ENCODE assay signal across 8 cellular contexts in genomic region chrX:49190783-49191032, GRCh38. TPM values are rescaled to one million over a fixed set of nuclear protein-coding genes. Genes with fewer than 3 reads are reported as not detected.
DNase-seq lines count a peak whose midpoint lies in the region; ATAC-seq, FAIRE-seq and TF ChIP-seq lines count a peak whose summit lies in the region.

No MANE protein-coding gene starts in this region.

- no peaks in the 10 kb centered on the region for H4K20me1 ChIP-seq in K562 (replicated peaks; ENCODE audit: control insufficient read depth, insufficient read depth, low read length)

- H3K9me1 ChIP-seq in K562 (ENCODE audit: control insufficient read depth, insufficient read depth, low read length), result no peaks in the 10 kb centered on the region

- no peaks in the 10 kb centered on the region for H3K79me1 ChIP-seq in mesendoderm (ENCODE audit: low read length)

- TF ChIP-seq EP300 in K562 (IDR thresholded peaks at IDR 0.05; ENCODE audit: low read length), result no peak

- H3K4ac ChIP-seq in mesendoderm (ENCODE audit: low read depth, low read length), result no peak overlapping the region

- FAIRE-seq in K562 (lab: Jason Lieb, UNC), result no peak

- H3K79me2 ChIP-seq in K562 (ENCODE audit: control insufficient read depth, insufficient read depth, low read length) (peaks cover 22% of the 10 kb centered on the region), mesendoderm (ENCODE audit: control insufficient read depth, insufficient read depth, low read length) (no peaks in the 10 kb centered on the region)

- TF ChIP-seq RAD21 in K562 (CRISPR knock-in tag; conservative IDR thresholded peaks at IDR 0.05 in 1 of 2, IDR thresholded peaks at IDR 0.05 in 1 of 2), result no peak

- peak overlapping the region; percentile 67 for H3K56ac ChIP-seq in mesendoderm (ENCODE audit: low read length)

- ATAC-seq in Right ventricle myocardium superior (ENCODE audit: poor library complexity) (no peak), K562 (no peak), upper lobe of right lung (no peak)

- intact Hi-C loops in Right ventricle myocardium superior (cut with DNase I), result no loop called here
- intact Hi-C loops in K562 (cut with micrococcal nuclease), result loop anchor here (2.0 to 5.0 kb wide), 2 partner anchors 43 to 92 kb away; no protein-coding TSS in a partner anchor
- intact Hi-C loops in upper lobe of right lung (cut with DNase I), result no loop called here

- H3K18ac ChIP-seq in mesendoderm (ENCODE audit: low read length), result no peak overlapping the region

- H3K9ac ChIP-seq in K562 (ENCODE audit: insufficient read depth in 1 of 2, low read depth in 2 of 2, low read length in 2 of 2) (peak overlapping the region; percentile 63 to 73; a peak in 3 of 4 replicates), mesendoderm (ENCODE audit: low read length) (peak overlapping the region; percentile 21)

- no peak overlapping the region for H2AK5ac ChIP-seq in mesendoderm (ENCODE audit: low read length)

- peak; percentile 29; the same call in 1 of the 2 replicates for TF ChIP-seq POLR2A in K562 (conservative IDR thresholded peaks at IDR 0.05)

- DNase-seq in cardiac muscle cell (ENCODE audit: low read depth in 1 of 2, low spot score in 1 of 2) (no peak), Right ventricle myocardium superior (no peak), K562 (ENCODE audit: extremely low read depth in 1 of 4, low spot score in 3 of 4) (no peak), mesendoderm (no peak), upper lobe of right lung (no peak), GM10248 (ENCODE audit: extremely low spot score) (no peak), NCI-H2227 treated with DMSO at 0.1 percent for 48 hours (lab: John Stamatoyannopoulos, UW) (no peak), SHP77 treated with DMSO at 0.1 percent for 48 hours (lab: John Stamatoyannopoulos, UW) (no peak)

- no peak overlapping the region for H2BK5ac ChIP-seq in mesendoderm (ENCODE audit: low read length)

- H3K4me3 ChIP-seq in cardiac muscle cell (peak overlapping the region; percentile 14), K562 (peak overlapping the region; percentile 51), mesendoderm (ENCODE audit: low read length) (no peak overlapping the region), upper lobe of right lung (peak overlapping the region; percentile 50)

- no peak overlapping the region for H3K23ac ChIP-seq in mesendoderm (ENCODE audit: low read length)

- H2AFZ ChIP-seq in K562 (ENCODE audit: low read depth, low read length), result no peak overlapping the region

- H3K27me3 ChIP-seq in cardiac muscle cell, result no peaks in the 10 kb centered on the region
- no peaks in the 10 kb centered on the region for H3K27me3 ChIP-seq in K562 (ENCODE audit: control insufficient read depth in 2 of 2, insufficient read depth in 2 of 2, low read length in 2 of 2)
- H3K27me3 ChIP-seq in mesendoderm (ENCODE audit: insufficient read depth, low read length, poor library complexity), result no peaks in the 10 kb centered on the region
- no peaks in the 10 kb centered on the region for H3K27me3 ChIP-seq in upper lobe of right lung

- peak overlapping the region; percentile 66 for H3K27ac ChIP-seq in cardiac muscle cell
- peak overlapping the region; percentile 76 for H3K27ac ChIP-seq in K562 (ENCODE audit: extremely low read depth, low read depth, low read length)
- no peak overlapping the region for H3K27ac ChIP-seq in mesendoderm (ENCODE audit: low read depth, low read length)
- H3K27ac ChIP-seq in upper lobe of right lung, result peak overlapping the region; percentile 81

- H2BK15ac ChIP-seq in mesendoderm (replicated peaks; ENCODE audit: low read depth), result no peak overlapping the region

- H3K9me3 ChIP-seq in cardiac muscle cell (ENCODE audit: low read depth) (no peaks in the 10 kb centered on the region), K562 (replicated peaks; ENCODE audit: control insufficient read depth, insufficient read depth, low read depth, low read length) (no peaks in the 10 kb centered on the region), upper lobe of right lung (no peaks in the 10 kb centered on the region)

- TF ChIP-seq CTCF in cardiac muscle cell (IDR thresholded peaks at IDR 0.05; ENCODE audit: low read depth, low read length) (no peak), K562 (IDR thresholded peaks at IDR 0.05 in 2 of 3, conservative IDR thresholded peaks at IDR 0.05 in 1 of 3; ENCODE audit: insufficient read depth in 2 of 3, low read depth in 1 of 3, low read length in 3 of 3) (no peak), upper lobe of right lung (IDR thresholded peaks at IDR 0.05) (no peak), GM10248 (IDR thresholded peaks at IDR 0.05; ENCODE audit: control extremely low read depth, extremely low read depth, low read depth, missing control alignments) (no peak)

- H2BK120ac ChIP-seq in mesendoderm (ENCODE audit: low read depth, low read length), result no peak overlapping the region

- H3K4me1 ChIP-seq in cardiac muscle cell (ENCODE audit: low read depth), result no peaks in the 10 kb centered on the region
- H3K4me1 ChIP-seq in K562 (replicated peaks in 1 of 2; ENCODE audit: control insufficient read depth in 2 of 2, insufficient read depth in 2 of 2, low read length in 2 of 2), result peaks cover 42 to 48% of the 10 kb centered on the region in 2 experiments
- no peaks in the 10 kb centered on the region for H3K4me1 ChIP-seq in mesendoderm (ENCODE audit: control insufficient read depth, low read depth, low read length)
- no peaks in the 10 kb centered on the region for H3K4me1 ChIP-seq in upper lobe of right lung

- CTCF ChIA-PET in K562 (lab: Yijun Ruan, JAX; ENCODE audit: low intra/inter-chr PET ratio) (no interaction called here), GM10248 (lab: Yijun Ruan, JAX) (interaction anchor here (1.0 to 1.5 kb wide), 5 partner anchors 11 to 35 kb away, joined by 3 to 11 read pairs (median 4); no protein-coding TSS in a partner anchor)

- in situ Hi-C loops in K562 (cut with MboI), result no loop called here

- H3K4me2 ChIP-seq in K562 (ENCODE audit: insufficient read depth, low read length) (peak overlapping the region; percentile 80), mesendoderm (ENCODE audit: low read length) (no peak overlapping the region)

- WGBS in K562 (ENCODE audit: insufficient coverage, low coverage, missing lambda C conversion rate), result no CpG with 5 or more reads among the region's 7 CpGs
- WGBS in mesendoderm (ENCODE audit: extremely low coverage, insufficient coverage, low lambda C conversion rate), result no CpG with 5 or more reads among the region's 7 CpGs

- BruUV-seq in K562 (replicated peaks; lab: Mats Ljungman, UMichigan), result no TSS peak

- no peak overlapping the region for H4K5ac ChIP-seq in mesendoderm (ENCODE audit: low read length)

- POLR2A ChIA-PET in K562 (lab: Yijun Ruan, JAX) (interaction anchor here (0.6 to 1.4 kb wide), 9 partner anchors 10 to 1704 kb away, joined by 3 to 7 read pairs (median 4); partner anchors contain the start of gene OTUD5), GM10248 (lab: Yijun Ruan, JAX) (interaction anchor here (0.6 to 1.3 kb wide), 4 partner anchors 25 to 622 kb away, joined by 3 to 4 read pairs (median 3); partner anchors contain the start of gene GRIPAP1)

- no peak overlapping the region for H4K8ac ChIP-seq in mesendoderm (ENCODE audit: low read depth, low read length)

- H3K36me3 ChIP-seq in cardiac muscle cell (no peaks in the 10 kb centered on the region), K562 (ENCODE audit: control insufficient read depth, insufficient read depth, low read length) (no peaks in the 10 kb centered on the region), mesendoderm (ENCODE audit: control insufficient read depth, insufficient read depth, low read length) (no peaks in the 10 kb centered on the region), upper lobe of right lung (no peaks in the 10 kb centered on the region)

RNA-seq across cellular contexts. Expression of gene PRICKLE3, which starts 4.5 kb away (rescaled TPM):
- total RNA-seq in cardiac muscle cell (10.5 and 16.5 TPM in 2 replicates), Right ventricle myocardium superior (12.7 TPM), K562 (2014; rRNA removed) (24.7 and 26.8 TPM in 2 replicates), K562 (2014; rRNA removed; fragmentation: Illumina TruSeq; extraction: Trizol) (6.8 and 8.7 TPM in 2 replicates), K562 (2015; rRNA removed; fragmentation: Illumina TruSeq; extraction: Trizol) (10.2 and 11.2 TPM in 2 replicates), K562 (2021) (43.8 and 44.3 TPM in 2 replicates), upper lobe of right lung (16.4 TPM)
- polyA plus RNA-seq in cardiac muscle cell (8.1 and 10.9 TPM in 2 replicates), K562 (2011; rRNA removed) (14.0 and 22.0 TPM in 2 replicates), K562 (2014; fragmentation: Illumina TruSeq; extraction: Trizol) (19.1 and 19.4 TPM in 2 replicates), K562 (2014; fragmentation: Nextera tagmentation; extraction: Ambion mirVana) (1 to 10 TPM; 1.1 to 1.4 TPM), K562 (2014; rRNA removed) (23.7 and 32.8 TPM in 2 replicates)
- total RNA-seq in K562 (2011; cell fraction: chromatin; rRNA removed; ENCODE audit: low replicate concordance), result 44.7 and 103 TPM in 2 replicates
- 65.1 and 65.2 TPM in 2 replicates for total RNA-seq in K562 (2011; cell fraction: nucleolus; rRNA removed)
- total RNA-seq in K562 (2011; cell fraction: nucleoplasm; rRNA removed), result 41.5 and 44.2 TPM in 2 replicates
- 13.3 and 26.4 TPM in 2 replicates for polyA plus RNA-seq in K562 (2011; cell fraction: cytosol; rRNA removed)
- 49.4 and 83.5 TPM in 2 replicates for polyA plus RNA-seq in K562 (2011; cell fraction: nucleus; rRNA removed)
- polyA plus RNA-seq in K562 (2012), result 28.6 and 29.5 TPM in 2 replicates
- 10.3 and 12.1 TPM in 2 replicates for polyA minus RNA-seq in K562 (2011; rRNA and poly(A)+ RNA removed)
- polyA minus RNA-seq in K562 (2011; cell fraction: cytosol; rRNA and poly(A)+ RNA removed), result 30.0 and 34.3 TPM in 2 replicates
- 18.0 and 18.3 TPM in 2 replicates for polyA minus RNA-seq in K562 (2011; cell fraction: nucleus; rRNA and poly(A)+ RNA removed)
- polyA plus RNA-seq in mesendoderm (2013, experiment 1 of 2), result 4.0 TPM
- polyA plus RNA-seq in mesendoderm (2013, experiment 2 of 2), result 4.2 TPM

RNA-seq across cellular contexts. Expression of gene SYP, which starts 9.3 kb away (rescaled TPM):
- total RNA-seq in cardiac muscle cell (0.45 and 1.8 TPM in 2 replicates), Right ventricle myocardium superior (1.6 TPM), K562 (2014; rRNA removed) (3.4 and 3.9 TPM in 2 replicates), K562 (2014; rRNA removed; fragmentation: Illumina TruSeq; extraction: Trizol) (2.2 and 2.6 TPM in 2 replicates), K562 (2015; rRNA removed; fragmentation: Illumina TruSeq; extraction: Trizol) (1.5 and 1.6 TPM in 2 replicates), K562 (2021) (2.1 and 3.0 TPM in 2 replicates), upper lobe of right lung (3.5 TPM)
- polyA plus RNA-seq in cardiac muscle cell (1.1 and 1.3 TPM in 2 replicates), K562 (2011; rRNA removed) (3.9 and 5.1 TPM in 2 replicates), K562 (2014; fragmentation: Illumina TruSeq; extraction: Trizol) (2.4 and 2.9 TPM in 2 replicates), K562 (2014; fragmentation: Nextera tagmentation; extraction: Ambion mirVana) (under 1 TPM; 0.48 to 0.52 TPM), K562 (2014; rRNA removed) (3.6 and 4.3 TPM in 2 replicates)
- 4.8 and 8.4 TPM in 2 replicates for total RNA-seq in K562 (2011; cell fraction: chromatin; rRNA removed; ENCODE audit: low replicate concordance)
- total RNA-seq in K562 (2011; cell fraction: nucleolus; rRNA removed), result 6.8 and 7.3 TPM in 2 replicates
- 6.0 and 10.6 TPM in 2 replicates for total RNA-seq in K562 (2011; cell fraction: nucleoplasm; rRNA removed)
- polyA plus RNA-seq in K562 (2011; cell fraction: cytosol; rRNA removed), result 5.7 and 10.1 TPM in 2 replicates
- 3.8 and 7.1 TPM in 2 replicates for polyA plus RNA-seq in K562 (2011; cell fraction: nucleus; rRNA removed)
- 1.8 and 4.5 TPM in 2 replicates for polyA plus RNA-seq in K562 (2012)
- 1.6 and 3.3 TPM in 2 replicates for polyA minus RNA-seq in K562 (2011; rRNA and poly(A)+ RNA removed)
- polyA minus RNA-seq in K562 (2011; cell fraction: cytosol; rRNA and poly(A)+ RNA removed), result 1.3 and 4.0 TPM in 2 replicates
- polyA minus RNA-seq in K562 (2011; cell fraction: nucleus; rRNA and poly(A)+ RNA removed), result 3.8 and 4.0 TPM in 2 replicates
- polyA plus RNA-seq in mesendoderm (2013, experiment 1 of 2), result 1.2 TPM
- polyA plus RNA-seq in mesendoderm (2013, experiment 2 of 2), result 0.94 TPM

RNA-seq across cellular contexts. Expression of gene PLP2, which starts 19.0 kb away (rescaled TPM):
- total RNA-seq in cardiac muscle cell (8.3 and 12.4 TPM in 2 replicates), Right ventricle myocardium superior (50.1 TPM), K562 (2014; rRNA removed) (34.7 and 55.2 TPM in 2 replicates), K562 (2014; rRNA removed; fragmentation: Illumina TruSeq; extraction: Trizol) (65.1 and 67.8 TPM in 2 replicates), K562 (2015; rRNA removed; fragmentation: Illumina TruSeq; extraction: Trizol) (70.4 and 73.0 TPM in 2 replicates), K562 (2021) (106 and 112 TPM in 2 replicates), upper lobe of right lung (90.9 TPM)
- polyA plus RNA-seq in cardiac muscle cell (34.6 and 41.2 TPM in 2 replicates), K562 (2011; rRNA removed) (169 and 175 TPM in 2 replicates), K562 (2014; fragmentation: Illumina TruSeq; extraction: Trizol) (199 and 236 TPM in 2 replicates), K562 (2014; fragmentation: Nextera tagmentation; extraction: Ambion mirVana) (100 to 1,000 TPM; 117 to 208 TPM), K562 (2014; rRNA removed) (63.0 and 96.3 TPM in 2 replicates)
- total RNA-seq in K562 (2011; cell fraction: chromatin; rRNA removed; ENCODE audit: low replicate concordance), result 74.1 and 122 TPM in 2 replicates
- total RNA-seq in K562 (2011; cell fraction: nucleolus; rRNA removed), result 138 and 180 TPM in 2 replicates
- 178 and 233 TPM in 2 replicates for total RNA-seq in K562 (2011; cell fraction: nucleoplasm; rRNA removed)
- 367 and 379 TPM in 2 replicates for polyA plus RNA-seq in K562 (2011; cell fraction: cytosol; rRNA removed)
- polyA plus RNA-seq in K562 (2011; cell fraction: nucleus; rRNA removed), result 76.0 and 82.2 TPM in 2 replicates
- 170 and 356 TPM in 2 replicates for polyA plus RNA-seq in K562 (2012)
- 88.3 and 104 TPM in 2 replicates for polyA minus RNA-seq in K562 (2011; rRNA and poly(A)+ RNA removed)
- polyA minus RNA-seq in K562 (2011; cell fraction: cytosol; rRNA and poly(A)+ RNA removed), result 55.9 and 80.5 TPM in 2 replicates
- polyA minus RNA-seq in K562 (2011; cell fraction: nucleus; rRNA and poly(A)+ RNA removed), result 8.6 and 18.3 TPM in 2 replicates
- 8.1 TPM for polyA plus RNA-seq in mesendoderm (2013, experiment 1 of 2)
- polyA plus RNA-seq in mesendoderm (2013, experiment 2 of 2), result 8.2 TPM

RNA-seq across cellular contexts. Expression of gene MAGIX, which starts 28.1 kb away (rescaled TPM):
- total RNA-seq in cardiac muscle cell (2.0 and 6.8 TPM in 2 replicates), Right ventricle myocardium superior (5.3 TPM), K562 (2014; rRNA removed) (2.5 and 3.5 TPM in 2 replicates), K562 (2014; rRNA removed; fragmentation: Illumina TruSeq; extraction: Trizol) (0.32 and 0.33 TPM in 2 replicates), K562 (2015; rRNA removed; fragmentation: Illumina TruSeq; extraction: Trizol) (0.47 and 0.79 TPM in 2 replicates), K562 (2021) (2.2 and 2.4 TPM in 2 replicates), upper lobe of right lung (7.1 TPM)
- polyA plus RNA-seq in cardiac muscle cell (3.2 and 10.0 TPM in 2 replicates), K562 (2011; rRNA removed) (0.78 and 1.6 TPM in 2 replicates), K562 (2014; fragmentation: Illumina TruSeq; extraction: Trizol) (0.28 and 1.2 TPM in 2 replicates), K562 (2014; fragmentation: Nextera tagmentation; extraction: Ambion mirVana) (under 1 TPM; 0.08 to 0.22 TPM), K562 (2014; rRNA removed) (1.4 and 1.9 TPM in 2 replicates)
- total RNA-seq in K562 (2011; cell fraction: chromatin; rRNA removed; ENCODE audit: low replicate concordance), result 3.0 TPM in 2 replicates
- 1.8 and 2.7 TPM in 2 replicates for total RNA-seq in K562 (2011; cell fraction: nucleolus; rRNA removed)
- 2.5 and 4.6 TPM in 2 replicates for total RNA-seq in K562 (2011; cell fraction: nucleoplasm; rRNA removed)
- 2.6 and 4.7 TPM in 2 replicates for polyA plus RNA-seq in K562 (2011; cell fraction: cytosol; rRNA removed)
- 2.2 and 4.1 TPM in 2 replicates for polyA plus RNA-seq in K562 (2011; cell fraction: nucleus; rRNA removed)
- polyA plus RNA-seq in K562 (2012), result 1.1 and 1.7 TPM in 2 replicates
- polyA minus RNA-seq in K562 (2011; rRNA and poly(A)+ RNA removed), result 0.91 and 1.2 TPM in 2 replicates
- 1.0 and 2.2 TPM in 2 replicates for polyA minus RNA-seq in K562 (2011; cell fraction: cytosol; rRNA and poly(A)+ RNA removed)
- polyA minus RNA-seq in K562 (2011; cell fraction: nucleus; rRNA and poly(A)+ RNA removed), result 2.2 and 2.7 TPM in 2 replicates
- 0.29 TPM for polyA plus RNA-seq in mesendoderm (2013, experiment 1 of 2)
- polyA plus RNA-seq in mesendoderm (2013, experiment 2 of 2), result 0.38 TPM

RNA-seq across cellular contexts. Expression of gene CACNA1F, which starts 42.4 kb away (rescaled TPM):
- total RNA-seq in cardiac muscle cell (0.45 and 1.0 TPM in 2 replicates), Right ventricle myocardium superior (0.11 TPM), K562 (2014; rRNA removed) (under 0.01 TPM in 1 of 2 replicates, not detected in the other), K562 (2014; rRNA removed; fragmentation: Illumina TruSeq; extraction: Trizol) (not detected in 2 replicates), K562 (2015; rRNA removed; fragmentation: Illumina TruSeq; extraction: Trizol) (not detected in 2 replicates), K562 (2021) (0.04 TPM in 2 replicates), upper lobe of right lung (1.4 TPM)
- polyA plus RNA-seq in cardiac muscle cell (0.02 and 1.5 TPM in 2 replicates), K562 (2011; rRNA removed) (0.13 and 0.37 TPM in 2 replicates), K562 (2014; fragmentation: Illumina TruSeq; extraction: Trizol) (0.01 and 0.03 TPM in 2 replicates), K562 (2014; fragmentation: Nextera tagmentation; extraction: Ambion mirVana) (under 1 TPM in 1 of 2 experiments, not detected in 1; 0.01 TPM), K562 (2014; rRNA removed) (0.15 and 0.41 TPM in 2 replicates)
- 2.0 TPM in 2 replicates for total RNA-seq in K562 (2011; cell fraction: chromatin; rRNA removed; ENCODE audit: low replicate concordance)
- 0.79 and 0.83 TPM in 2 replicates for total RNA-seq in K562 (2011; cell fraction: nucleolus; rRNA removed)
- total RNA-seq in K562 (2011; cell fraction: nucleoplasm; rRNA removed), result 0.84 and 1.7 TPM in 2 replicates
- 0.10 and 0.22 TPM in 2 replicates for polyA plus RNA-seq in K562 (2011; cell fraction: cytosol; rRNA removed)
- polyA plus RNA-seq in K562 (2011; cell fraction: nucleus; rRNA removed), result 1.5 and 1.9 TPM in 2 replicates
- 0.10 and 0.36 TPM in 2 replicates for polyA plus RNA-seq in K562 (2012)
- polyA minus RNA-seq in K562 (2011; rRNA and poly(A)+ RNA removed), result 0.04 and 0.06 TPM in 2 replicates
- not detected in 2 replicates for polyA minus RNA-seq in K562 (2011; cell fraction: cytosol; rRNA and poly(A)+ RNA removed)
- 0.27 and 0.56 TPM in 2 replicates for polyA minus RNA-seq in K562 (2011; cell fraction: nucleus; rRNA and poly(A)+ RNA removed)
- 0.15 TPM for polyA plus RNA-seq in mesendoderm (2013, experiment 1 of 2)
- polyA plus RNA-seq in mesendoderm (2013, experiment 2 of 2), result 0.08 TPM
